20 cellular contexts compared by ENCODE assay signal in the genomic region with DNA sequence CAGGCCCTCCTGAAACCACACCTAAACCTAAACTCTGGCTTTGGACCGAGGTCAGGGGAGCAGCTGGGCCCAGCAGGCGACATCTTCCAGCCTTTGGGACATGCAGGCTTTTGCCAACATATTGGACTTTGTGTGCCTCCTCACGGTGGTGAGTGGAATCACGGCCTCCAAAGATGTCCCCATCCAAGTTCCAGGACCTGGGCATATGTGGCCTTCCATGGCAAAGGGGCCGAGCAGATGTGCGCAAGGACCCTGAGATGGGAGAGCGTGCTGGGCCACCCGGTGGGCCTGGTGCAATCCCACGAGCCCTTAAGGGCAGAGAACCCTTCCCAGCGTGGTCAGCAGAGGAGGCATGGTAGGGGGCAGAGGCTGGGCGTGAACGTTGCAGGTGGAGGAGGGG.
"Had no signal": no experiment of that assay in that cellular context is flagged by ENCODE, and none has a peak within 500 bp of the region (broad histone marks: within the 10 kb centered on the region; RNA-seq: fewer than 3 reads in every experiment).

No MANE protein-coding gene starts in this region.

- H3K27ac ChIP-seq: brain microvascular endothelial cell, coronary artery, esophagus squamous epithelium, left lung, thyroid gland had no signal

- H3K4me1 Mint-ChIP-seq: activated naive CD8-positive, alpha-beta T cell treated with anti-CD3 and anti-CD28 coated beads, Interleukin-2, amount 10 ng/mL, durations not matched to agents 7 days and 5 days; central memory CD8-positive, alpha-beta T cell; memory B cell; naive thymus-derived CD4-positive, alpha-beta T cell; WTC11 had no signal

- H3K27me3 ChIP-seq: brain microvascular endothelial cell, thyroid gland had no signal

- H3K36me3 Mint-ChIP-seq: activated naive CD8-positive, alpha-beta T cell treated with anti-CD3 and anti-CD28 coated beads, Interleukin-2, amount 10 ng/mL, durations not matched to agents 7 days and 5 days; memory B cell; naive thymus-derived CD4-positive, alpha-beta T cell; stimulated activated naive B cell treated with anti-CD40 and anti-IgM and Interleukin-4, amounts not matched to agents 10 μg/mL and 1 μg/mL and 100 μg/mL, for 72 hours had no signal

- H3K9me3 Mint-ChIP-seq: activated naive CD8-positive, alpha-beta T cell treated with anti-CD3 and anti-CD28 coated beads, Interleukin-2, amount 10 ng/mL, durations not matched to agents 7 days and 5 days; central memory CD8-positive, alpha-beta T cell; memory B cell; naive thymus-derived CD4-positive, alpha-beta T cell had no signal

- H3K36me3 ChIP-seq: brain microvascular endothelial cell, esophagus squamous epithelium, left lung, thyroid gland had no signal

- H3K27ac Mint-ChIP-seq: activated naive CD8-positive, alpha-beta T cell treated with anti-CD3 and anti-CD28 coated beads, Interleukin-2, amount 10 ng/mL, durations not matched to agents 7 days and 5 days; memory B cell; naive thymus-derived CD4-positive, alpha-beta T cell; stimulated activated naive B cell treated with anti-CD40 and anti-IgM and Interleukin-4, amounts not matched to agents 10 μg/mL and 1 μg/mL and 100 μg/mL, for 72 hours; WTC11 had no signal

- ATAC-seq: left lung; mucosa of descending colon; naive thymus-derived CD4-positive, alpha-beta T cell; stimulated activated naive B cell treated with anti-CD40 and anti-IgM and Interleukin-4, amounts not matched to agents 10 μg/mL and 1 μg/mL and 100 μg/mL, for 72 hours; WTC11 had no signal

- H3K4me3 Mint-ChIP-seq: activated naive CD8-positive, alpha-beta T cell treated with anti-CD3 and anti-CD28 coated beads, Interleukin-2, amount 10 ng/mL, durations not matched to agents 7 days and 5 days; central memory CD8-positive, alpha-beta T cell; memory B cell; naive thymus-derived CD4-positive, alpha-beta T cell; stimulated activated naive B cell treated with anti-CD40 and anti-IgM and Interleukin-4, amounts not matched to agents 10 μg/mL and 1 μg/mL and 100 μg/mL, for 72 hours; WTC11 had no signal

- H3K4me1 ChIP-seq: esophagus squamous epithelium, left lung, thyroid gland had no signal

- H3K9me3 ChIP-seq: left lung, mucosa of descending colon, thyroid gland had no signal

- DNase-seq: activated CD4-positive, alpha-beta T cell treated with anti-CD3 and anti-CD28 coated beads for 4 hours; activated naive CD4-positive, alpha-beta T cell; activated naive CD8-positive, alpha-beta T cell treated with anti-CD3 and anti-CD28 coated beads, Interleukin-2, amount 10 ng/mL, durations not matched to agents 7 days and 5 days; anterior cingulate cortex; brain microvascular endothelial cell; effector CD4-positive, alpha-beta T cell; esophagus squamous epithelium; hippocampal formation; kidney; left lung; mucosa of descending colon; naive thymus-derived CD4-positive, alpha-beta T cell; stimulated activated CD4-positive, alpha-beta T cell treated with anti-CD3 and anti-CD28 coated beads, Interleukin-15, amount 100 ng/mL, for 24 hours; stimulated activated CD4-positive, alpha-beta T cell treated with anti-CD3 and anti-CD28 coated beads, Interleukin-4, amount 100 ng/mL, for 1 hour; stimulated activated naive B cell treated with anti-CD40 and anti-IgM and Interleukin-4, amounts not matched to agents 10 μg/mL and 1 μg/mL and 100 μg/mL, for 72 hours; thyroid gland had no signal

- H3K27me3 Mint-ChIP-seq: activated naive CD8-positive, alpha-beta T cell treated with anti-CD3 and anti-CD28 coated beads, Interleukin-2, amount 10 ng/mL, durations not matched to agents 7 days and 5 days; memory B cell; stimulated activated naive B cell treated with anti-CD40 and anti-IgM and Interleukin-4, amounts not matched to agents 10 μg/mL and 1 μg/mL and 100 μg/mL, for 72 hours had no signal

- H3K4me3 ChIP-seq: coronary artery, esophagus squamous epithelium, left lung, mucosa of descending colon, thyroid gland had no signal
